In genomic region chr19:48444129-48444932, GRCh38 we compare ENCODE assay signal across 9 cellular contexts. TPM values are rescaled to one million over a fixed set of nuclear protein-coding genes. Genes with fewer than 3 reads are reported as not detected.
A peak's percentile ranks its signal among the peaks of the same experiment; 100 is the strongest.
DNase-seq lines count a peak whose midpoint lies in the region; ATAC-seq and TF ChIP-seq lines count a peak whose summit lies in the region.
"Had no signal": no experiment of that assay in that cellular context is flagged by ENCODE, and none has a peak within 500 bp of the region (broad histone marks: within the 10 kb centered on the region; RNA-seq: fewer than 3 reads in every experiment).

No MANE protein-coding gene starts in this region.

- peak overlapping the region; percentile 4 for H4K8ac ChIP-seq in trophoblast cell (ENCODE audit: low read depth, low read length)

- H2AFZ ChIP-seq in DND-41 (ENCODE audit: low read depth, low read length), result peak overlapping the region; percentile 86
- H2AFZ ChIP-seq in Loucy (ENCODE audit: low read length), result peak overlapping the region; percentile 65
- H2AFZ ChIP-seq in trophoblast cell (ENCODE audit: insufficient read depth, low read length, poor library complexity), result peak overlapping the region; percentile 1

- no peaks in the 10 kb centered on the region for H3K9me3 ChIP-seq in DND-41 (ENCODE audit: insufficient read depth, low read length, severe bottlenecking)
- H3K9me3 ChIP-seq in Loucy (ENCODE audit: insufficient read depth, low read depth, low read length), result no peaks in the 10 kb centered on the region
- no peaks in the 10 kb centered on the region for H3K9me3 ChIP-seq in trophoblast cell (ENCODE audit: insufficient read depth, low read depth, low read length)

- no peak overlapping the region for H3K23ac ChIP-seq in trophoblast cell (ENCODE audit: low read length)

- peak overlapping the region; percentile 65 for H4K91ac ChIP-seq in trophoblast cell (ENCODE audit: low read depth, low read length)

- H4K20me1 ChIP-seq in DND-41 (ENCODE audit: insufficient read depth, low read length) (no peaks in the 10 kb centered on the region), Loucy (ENCODE audit: insufficient read depth, low read length, poor library complexity, severe bottlenecking) (peaks cover 7% of the 10 kb centered on the region)

- peaks cover 37% of the 10 kb centered on the region for H3K79me2 ChIP-seq in DND-41 (ENCODE audit: insufficient read depth, low read length)
- H3K79me2 ChIP-seq in Loucy (ENCODE audit: insufficient read depth, low read length), result peaks cover 28% of the 10 kb centered on the region
- peaks cover 2% of the 10 kb centered on the region for H3K79me2 ChIP-seq in trophoblast cell (ENCODE audit: control insufficient read depth, insufficient read depth, low read length, poor library complexity)

- H4K12ac ChIP-seq in trophoblast cell (ENCODE audit: low read depth, low read length), result peak overlapping the region; percentile 23

- peak overlapping the region; percentile 71 for H2AK5ac ChIP-seq in trophoblast cell (ENCODE audit: low read length)

- H3K4me2 ChIP-seq in DND-41 (ENCODE audit: insufficient read depth, low read length), result peak overlapping the region; percentile 93
- peak overlapping the region; percentile 99 for H3K4me2 ChIP-seq in Loucy (ENCODE audit: low read depth, low read length, poor library complexity, severe bottlenecking)
- H3K4me2 ChIP-seq in trophoblast cell (ENCODE audit: low read length), result no peak overlapping the region

- H3K9ac ChIP-seq in DND-41 (ENCODE audit: low read depth, low read length) (peak overlapping the region; percentile 85), Loucy (ENCODE audit: low read depth, low read length, poor library complexity, severe bottlenecking) (peak overlapping the region; percentile 84), trophoblast cell (ENCODE audit: low read length) (no peak overlapping the region)

- peak overlapping the region; percentile 81 for H3K27ac ChIP-seq in DND-41 (ENCODE audit: low read length)
- peak overlapping the region in 1 of 2 donors; percentile 88 for H3K27ac ChIP-seq in coronary artery
- H3K27ac ChIP-seq in trophoblast cell (ENCODE audit: low read depth, low read length), result peak overlapping the region; percentile 8

- H2BK120ac ChIP-seq in trophoblast cell (ENCODE audit: insufficient read depth, low read length, poor library complexity), result no peak overlapping the region

- H3K4me3 ChIP-seq in DND-41 (ENCODE audit: low read depth in 1 of 2, low read length in 2 of 2) (peak overlapping the region; percentile 91 to 95; a peak in 3 of 4 replicates), Loucy (ENCODE audit: low read length, poor library complexity, severe bottlenecking) (peak overlapping the region; percentile 92), coronary artery (peak overlapping the region; percentile 91), trophoblast cell (ENCODE audit: low read depth, low read length) (no peak overlapping the region)

- H3K14ac ChIP-seq in trophoblast cell (ENCODE audit: low read length), result peak overlapping the region; percentile 11

- H3K36me3 ChIP-seq in DND-41 (ENCODE audit: insufficient read depth, low read length) (peaks cover 32% of the 10 kb centered on the region), Loucy (ENCODE audit: insufficient read depth, low read length) (peaks cover 5% of the 10 kb centered on the region; the same call in 1 of the 2 replicates), trophoblast cell (ENCODE audit: control insufficient read depth in 1 of 2, insufficient read depth in 2 of 2, low read length in 2 of 2) (peaks cover 17 to 19% of the 10 kb centered on the region in 2 experiments)

- H2BK5ac ChIP-seq in trophoblast cell (ENCODE audit: low read depth, low read length, poor library complexity), result no peak overlapping the region

- ATAC-seq in DND-41 (ENCODE audit: insufficient read depth, low read depth) (no peak), HG02852 (IDR thresholded peaks at IDR 0.05; ENCODE audit: unreplicated experiment) (no peak)

- H3K27me3 ChIP-seq in DND-41 (ENCODE audit: insufficient read depth, low read length, poor library complexity), result no peaks in the 10 kb centered on the region
- no peaks in the 10 kb centered on the region for H3K27me3 ChIP-seq in Loucy (ENCODE audit: insufficient read depth, low read length, poor library complexity, severe bottlenecking)
- H3K27me3 ChIP-seq in trophoblast cell (ENCODE audit: insufficient read depth, low read length), result no peaks in the 10 kb centered on the region

- DNase-seq in DND-41 (no peak), coronary artery (ENCODE audit: low spot score) (no peak), trophoblast cell (no peak), islet precursor cell (no peak), NCI-H1105 (lab: John Stamatoyannopoulos, UW) (no peak), medulla oblongata (ENCODE audit: extremely low spot score) (no peak)
- DNase-seq: stimulated activated CD8-positive, alpha-beta memory T cell treated with anti-CD3 and anti-CD28 coated beads, Interleukin-4, amount 100 ng/mL, for 48 hours had no signal

- H3K18ac ChIP-seq in trophoblast cell (ENCODE audit: low read length), result no peak overlapping the region

- H3K4me1 ChIP-seq in DND-41 (ENCODE audit: insufficient read depth, low read length) (peaks cover 31% of the 10 kb centered on the region), Loucy (ENCODE audit: insufficient read depth, low read length, poor library complexity, severe bottlenecking) (peaks cover 11% of the 10 kb centered on the region), trophoblast cell (ENCODE audit: control insufficient read depth in 1 of 2, insufficient read depth in 2 of 2, low read length in 2 of 2) (peaks cover 11 to 13% of the 10 kb centered on the region in 2 experiments)

- H3K9me2 ChIP-seq in Loucy (replicated peaks; ENCODE audit: low read depth, low read length), result no peaks in the 10 kb centered on the region

- peak overlapping the region; percentile 44 for H3K4ac ChIP-seq in trophoblast cell (ENCODE audit: low read depth, low read length)

- WGBS in trophoblast cell (ENCODE audit: extremely low coverage, insufficient coverage, insufficient read length), result no CpG with 5 or more reads among the region's 38 CpGs

- H3K79me1 ChIP-seq in trophoblast cell (ENCODE audit: low read length), result peaks cover 6% of the 10 kb centered on the region

- H3F3A ChIP-seq in Loucy (ENCODE audit: low read depth), result no peaks in the 10 kb centered on the region

- H2BK12ac ChIP-seq in trophoblast cell (ENCODE audit: low read length), result peak overlapping the region; percentile 74

- no peak for TF ChIP-seq CTCF in DND-41 (IDR thresholded peaks at IDR 0.05; ENCODE audit: borderline replicate concordance, extremely low read depth, low read length, poor library complexity, severe bottlenecking)
- no peak for TF ChIP-seq CTCF in Loucy (conservative IDR thresholded peaks at IDR 0.05; ENCODE audit: low read length)
- TF ChIP-seq CTCF in coronary artery (IDR thresholded peaks at IDR 0.05), result no peak

RNA-seq across cellular contexts. Expression of gene GRWD1, which starts 1.5 kb away (rescaled TPM):
- polyA plus RNA-seq in trophoblast cell (2013), result 13.3 and 13.5 TPM in 2 replicates

RNA-seq across cellular contexts. Expression of gene KCNJ14, which starts 11.0 kb away (rescaled TPM):
- 0.49 and 0.57 TPM in 2 replicates for polyA plus RNA-seq in trophoblast cell (2013)

RNA-seq across cellular contexts. Expression of gene CYTH2, which starts 24.8 kb away (rescaled TPM):
- 63.7 and 67.0 TPM in 2 replicates for polyA plus RNA-seq in trophoblast cell (2013)

RNA-seq across cellular contexts. Expression of gene GRIN2D, which starts 50.9 kb away (rescaled TPM):
- polyA plus RNA-seq in trophoblast cell (2013), result 3.3 and 3.6 TPM in 2 replicates

RNA-seq across cellular contexts. Expression of gene KDELR1, which starts 53.0 kb away (rescaled TPM):
- 586 and 590 TPM in 2 replicates for polyA plus RNA-seq in trophoblast cell (2013)

Comparison
In these comparisons a context has a peak if more than half of its experiments do, and no peak if none do; other contexts are left out.
1. H2AFZ ChIP-seq: peak in every context shown above with its lines; median percentile 86 in DND-41; 65 in Loucy; 1 in trophoblast cell.